ENCODE assay signal across 16 cellular contexts in genomic region chr22:37558815-37559214, GRCh38. TPM values are rescaled to one million over a fixed set of nuclear protein-coding genes. Genes with fewer than 3 reads are reported as not detected.
DNase-seq lines count a peak whose midpoint lies in the region; ATAC-seq and TF ChIP-seq lines count a peak whose summit lies in the region.
"Had no signal": no experiment of that assay in that cellular context is flagged by ENCODE, and none has a peak within 500 bp of the region (broad histone marks: within the 10 kb centered on the region; RNA-seq: fewer than 3 reads in every experiment).

No MANE protein-coding gene starts in this region.

- TF ChIP-seq CTCF in HEK293 (tag by site-specific recombination; IDR thresholded peaks at IDR 0.05), result no peak
- no peak for TF ChIP-seq CTCF in coronary artery (IDR thresholded peaks at IDR 0.05)

- ATAC-seq in GM21528 (IDR thresholded peaks at IDR 0.05; ENCODE audit: low FRiP score, unreplicated experiment) (no peak), GM18907 (IDR thresholded peaks at IDR 0.05; ENCODE audit: unreplicated experiment) (no peak)
- ATAC-seq: upper lobe of right lung had no signal

- DNase-seq in coronary artery (ENCODE audit: low spot score) (peak; percentile 70), NCI-H526 treated with DMSO at 0.1 percent for 48 hours (lab: John Stamatoyannopoulos, UW) (no peak), head of caudate nucleus (no peak)
- DNase-seq: CD8-positive, alpha-beta memory T cell; NCI-H1436; NCI-H2227 treated with DMSO at 0.1 percent for 48 hours; stimulated activated CD4-positive, alpha-beta T cell treated with anti-CD3 and anti-CD28 coated beads, Interleukin-12 subunit alpha, Interleukin-12 subunit beta, amount 100 ng/mL, for 4 hours; upper lobe of right lung had no signal

- H3K27ac ChIP-seq in HEK293 (ENCODE audit: extremely low read depth, low read depth, low read length), result no peak overlapping the region
- H3K27ac ChIP-seq in coronary artery, result peak overlapping the region in 1 of 2 donors; percentile 97
- H3K27ac ChIP-seq in mesodermal cell (ENCODE audit: low read depth, low read length, severe bottlenecking), result peak overlapping the region; percentile 10
- H3K27ac ChIP-seq in subcutaneous abdominal adipose tissue (ENCODE audit: low read depth, low read length), result peak overlapping the region; percentile 89
- H3K27ac ChIP-seq: SK-N-MC had no signal

- H3K36me3 ChIP-seq in HEK293 (ENCODE audit: control insufficient read depth in 2 of 2, insufficient read depth in 1 of 2, low read length in 2 of 2) (peaks cover 0 to 9% of the 10 kb centered on the region in 2 experiments; a peak in 1 of 3 replicates), mesodermal cell (ENCODE audit: control insufficient read depth, insufficient read depth, low read length) (peaks cover 15% of the 10 kb centered on the region), subcutaneous abdominal adipose tissue (ENCODE audit: control insufficient read depth in 5 of 5, insufficient read depth in 5 of 5, low read length in 5 of 5) (no peaks in the 10 kb centered on the region)
- H3K36me3 ChIP-seq: prostate gland, upper lobe of right lung had no signal

- intact Hi-C loops in head of caudate nucleus (cut with DNase I), result no loop called here

- H3K9ac ChIP-seq in subcutaneous abdominal adipose tissue (ENCODE audit: low read length in 5 of 5), result no peak overlapping the region

- 81 to 87% methylated on average over 6 to 7 of the region's 7 CpGs for WGBS in mesodermal cell (ENCODE audit: insufficient coverage in 2 of 2), 2 experiments

- POLR2A ChIA-PET in HEK293 (lab: Yijun Ruan, JAX), result interaction anchor here (0.5 to 2.8 kb wide), 6 partner anchors 11 to 303 kb away, joined by 3 to 12 read pairs (median 4); partner anchors contain the start of gene GGA1

- peaks cover 0 to 2% (median 0%) of the 10 kb centered on the region in 5 donors for H3K27me3 ChIP-seq in subcutaneous abdominal adipose tissue (ENCODE audit: control insufficient read depth in 5 of 5, insufficient read depth in 4 of 5, low read length in 5 of 5)
- H3K27me3 ChIP-seq: upper lobe of right lung had no signal

- CTCF ChIA-PET in HEK293 (lab: Yijun Ruan, JAX), result interaction anchor here (1.1 to 4.8 kb wide), 4 partner anchors 8 to 122 kb away, joined by 3 to 36 read pairs (median 14); no protein-coding TSS in a partner anchor

- no peak overlapping the region for H3K4me3 ChIP-seq in HEK293 (ENCODE audit: low read depth, low read length)
- H3K4me3 ChIP-seq in coronary artery, result no peak overlapping the region
- no peak overlapping the region for H3K4me3 ChIP-seq in mesodermal cell (ENCODE audit: extremely low read depth, insufficient read depth, low read length, poor library complexity, severe bottlenecking)
- H3K4me3 ChIP-seq in subcutaneous abdominal adipose tissue (ENCODE audit: low read depth in 1 of 5, low read length in 5 of 5), result no peak overlapping the region
- H3K4me3 ChIP-seq: prostate gland, SK-N-MC had no signal

- H3K4me1 ChIP-seq in HEK293 (ENCODE audit: control insufficient read depth, insufficient read depth, low read length) (peaks cover 10% of the 10 kb centered on the region), mesodermal cell (ENCODE audit: control insufficient read depth, insufficient read depth, low read length, poor library complexity, severe bottlenecking) (peaks cover 42% of the 10 kb centered on the region), subcutaneous abdominal adipose tissue (ENCODE audit: control insufficient read depth in 5 of 5, insufficient read depth in 5 of 5, low read length in 5 of 5) (peaks cover 11 to 58% (median 50%) of the 10 kb centered on the region in 5 donors)

- H3K9me3 ChIP-seq in HEK293 (ENCODE audit: control insufficient read depth, insufficient read depth, low read depth, low read length), result no peaks in the 10 kb centered on the region
- no peaks in the 10 kb centered on the region for H3K9me3 ChIP-seq in mesodermal cell (ENCODE audit: control insufficient read depth, low read length)
- H3K9me3 ChIP-seq in subcutaneous abdominal adipose tissue (ENCODE audit: control insufficient read depth in 5 of 5, low read length in 5 of 5), result no peaks in the 10 kb centered on the region
- H3K9me3 ChIP-seq: HAP-1, prostate gland, upper lobe of right lung had no signal

TF ChIP-seq in HEK293, 187 proteins besides CTCF, POLR2A, EP300 and RAD21:
- TF ChIP-seq ZSCAN30 (tag by site-specific recombination; IDR thresholded peaks at IDR 0.05), result no peak
- TF ChIP-seq, protein P1, sequence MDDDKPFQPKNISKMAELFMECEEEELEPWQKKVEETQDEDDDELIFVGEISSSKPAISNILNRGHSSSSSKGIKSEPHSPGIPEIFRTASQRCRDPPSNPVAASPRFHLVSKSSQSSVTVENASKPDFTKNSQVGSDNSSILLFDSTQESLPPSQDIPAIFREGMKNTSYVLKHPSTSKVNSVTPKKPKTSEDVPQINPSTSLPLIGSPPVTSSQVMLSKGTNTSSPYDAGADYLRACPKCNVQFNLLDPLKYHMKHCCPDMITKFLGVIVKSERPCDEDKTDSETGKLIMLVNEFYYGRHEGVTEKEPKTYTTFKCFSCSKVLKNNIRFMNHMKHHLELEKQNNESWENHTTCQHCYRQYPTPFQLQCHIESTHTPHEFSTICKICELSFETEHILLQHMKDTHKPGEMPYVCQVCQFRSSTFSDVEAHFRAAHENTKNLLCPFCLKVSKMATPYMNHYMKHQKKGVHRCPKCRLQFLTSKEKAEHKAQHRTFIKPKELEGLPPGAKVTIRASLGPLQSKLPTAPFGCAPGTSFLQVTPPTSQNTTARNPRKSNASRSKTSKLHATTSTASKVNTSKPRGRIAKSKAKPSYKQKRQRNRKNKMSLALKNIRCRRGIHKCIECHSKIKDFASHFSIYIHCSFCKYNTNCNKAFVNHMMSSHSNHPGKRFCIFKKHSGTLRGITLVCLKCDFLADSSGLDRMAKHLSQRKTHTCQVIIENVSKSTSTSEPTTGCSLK (tag by site-specific recombination; IDR thresholded peaks at IDR 0.05), result no peak
- TF ChIP-seq ZFHX2 (tag by site-specific recombination; conservative IDR thresholded peaks at IDR 0.05), result 0 out of 2 replicates have a peak, but pooled peaks have one; percentile 22

RNA-seq across cellular contexts. Expression of gene CDC42EP1, which starts 1.5 kb away (rescaled TPM):
- polyA plus RNA-seq in mesodermal cell (2013, experiment 1 of 2), result 82.1 TPM
- polyA plus RNA-seq in mesodermal cell (2013, experiment 2 of 2), result 64.8 TPM
- polyA plus RNA-seq: CD8-positive, alpha-beta memory T cell had no signal

RNA-seq across cellular contexts. Expression of gene LGALS2, which starts 21.1 kb away (rescaled TPM):
- polyA plus RNA-seq in mesodermal cell (2013, experiment 1 of 2), result not detected
- polyA plus RNA-seq in mesodermal cell (2013, experiment 2 of 2), result not detected
- polyA plus RNA-seq: CD8-positive, alpha-beta memory T cell had no signal

RNA-seq across cellular contexts. Expression of gene CARD10, which starts 39.6 kb away (rescaled TPM):
- polyA plus RNA-seq in mesodermal cell (2013, experiment 1 of 2), result 9.3 TPM
- 7.5 TPM for polyA plus RNA-seq in mesodermal cell (2013, experiment 2 of 2)

RNA-seq across cellular contexts. Expression of gene GGA1, which starts 49.8 kb away (rescaled TPM):
- polyA plus RNA-seq in mesodermal cell (2013, experiment 1 of 2), result 54.8 TPM
- 44.0 TPM for polyA plus RNA-seq in mesodermal cell (2013, experiment 2 of 2)
